In the genomic region with DNA sequence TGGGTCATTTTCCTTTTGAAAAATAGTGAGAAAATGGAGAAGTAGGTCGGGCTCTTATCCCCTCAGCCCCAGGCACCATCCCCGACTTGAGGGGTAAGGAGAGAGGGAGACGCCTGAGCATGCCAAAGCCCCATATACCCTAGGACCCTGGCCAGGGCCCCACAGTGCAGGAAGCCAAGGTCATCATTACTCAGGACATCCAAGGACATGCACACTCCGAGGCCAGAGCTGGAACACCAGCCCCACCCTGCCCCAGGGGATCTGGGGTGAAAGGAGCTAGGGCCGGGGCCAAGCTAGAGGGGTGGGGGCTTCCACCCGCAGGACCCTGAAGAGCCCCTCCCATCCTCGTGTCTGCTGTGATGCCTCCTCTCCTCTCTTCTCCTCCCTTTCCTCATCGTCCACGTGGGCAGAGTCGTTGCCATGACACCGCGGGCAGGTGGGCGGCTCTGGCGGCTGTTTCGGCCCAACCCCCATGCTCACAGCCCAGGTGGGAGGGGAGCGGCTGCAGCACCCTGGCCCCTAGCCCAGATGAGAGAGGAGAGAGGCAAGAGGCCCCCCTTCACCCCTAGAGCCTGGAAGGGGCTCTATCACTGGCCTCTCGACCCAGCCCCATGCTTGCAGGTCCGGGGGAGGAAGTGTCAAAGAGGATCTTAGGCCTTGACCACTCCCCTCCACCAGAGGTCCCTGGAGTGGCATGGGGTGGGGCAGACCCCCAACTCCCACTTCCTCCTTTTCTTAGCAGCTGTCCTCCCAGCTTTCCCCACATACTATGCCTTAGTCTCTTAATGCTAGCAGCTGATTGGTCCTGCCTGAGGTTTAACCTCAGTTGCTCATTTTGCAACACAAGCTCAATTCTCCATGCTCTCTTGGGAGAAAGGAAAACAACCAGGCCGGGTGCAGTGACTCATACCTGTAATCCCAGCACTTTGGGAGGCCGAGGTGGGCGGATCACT, we compare ENCODE assay signal across 9 cellular contexts. TPM values are rescaled to one million over a fixed set of nuclear protein-coding genes. Genes with fewer than 3 reads are reported as not detected.
DNase-seq lines count a peak whose midpoint lies in the region; ATAC-seq and TF ChIP-seq lines count a peak whose summit lies in the region.
"Had no signal": no experiment of that assay in that cellular context is flagged by ENCODE, and none has a peak within 500 bp of the region (broad histone marks: within the 10 kb centered on the region; RNA-seq: fewer than 3 reads in every experiment).

No MANE protein-coding gene starts in this region.

- ATAC-seq in GM19351 (IDR thresholded peaks at IDR 0.05; ENCODE audit: unreplicated experiment) (no peak), HG03460 (IDR thresholded peaks at IDR 0.05; ENCODE audit: unreplicated experiment) (no peak), GM18520 (IDR thresholded peaks at IDR 0.05; ENCODE audit: unreplicated experiment) (no peak)

- peaks cover 23% of the 10 kb centered on the region for H3K27me3 Mint-ChIP-seq in endodermal cell (ENCODE audit: insufficient read depth)

- no peak overlapping the region for H3K9ac ChIP-seq in endodermal cell (ENCODE audit: extremely low read depth, low read length, poor library complexity, severe bottlenecking)

- TF ChIP-seq CTCF in endodermal cell (conservative IDR thresholded peaks at IDR 0.05): peak; percentile 45

- H3K9me3 ChIP-seq in endodermal cell (ENCODE audit: control insufficient read depth, low read length): no peaks in the 10 kb centered on the region

- no peaks in the 10 kb centered on the region for H3K36me3 ChIP-seq in endodermal cell (ENCODE audit: control insufficient read depth, insufficient read depth, low read length)

- H3K27me3 ChIP-seq in endodermal cell (ENCODE audit: control insufficient read depth, insufficient read depth, low read length, poor library complexity, severe bottlenecking): peaks cover 13% of the 10 kb centered on the region

- no peaks in the 10 kb centered on the region for H3K4me1 ChIP-seq in endodermal cell (ENCODE audit: control insufficient read depth, insufficient read depth, low read length)

- no peak overlapping the region for H3K27ac Mint-ChIP-seq in endodermal cell
- H3K27ac Mint-ChIP-seq: nephron had no signal

- H3K4me3 ChIP-seq in endodermal cell (ENCODE audit: low read length): no peak overlapping the region

- no peak overlapping the region for H3K4me3 Mint-ChIP-seq in endodermal cell
- H3K4me3 Mint-ChIP-seq: nephron had no signal

- no peaks in the 10 kb centered on the region for H3K9me3 Mint-ChIP-seq in endodermal cell
- H3K9me3 Mint-ChIP-seq: nephron had no signal

- H3K27ac ChIP-seq in endodermal cell (ENCODE audit: low read depth, low read length): no peak overlapping the region

- peak; percentile 27 for DNase-seq in NCI-H2196 (lab: John Stamatoyannopoulos, UW; ENCODE audit: unreplicated experiment)
- DNase-seq in NCI-H2196 treated with DMSO at 0.1 percent for 48 hours (lab: John Stamatoyannopoulos, UW; ENCODE audit: unreplicated experiment): no peak
- peak; percentile 23 for DNase-seq in NCI-H128 (lab: John Stamatoyannopoulos, UW; ENCODE audit: unreplicated experiment)
- peak; percentile 86 for DNase-seq in endodermal cell
- DNase-seq in putamen (ENCODE audit: low spot score): peak; percentile 61

- no peaks in the 10 kb centered on the region for H3K36me3 Mint-ChIP-seq in endodermal cell (ENCODE audit: low read depth)

- peaks cover 2% of the 10 kb centered on the region for H3K4me1 Mint-ChIP-seq in endodermal cell
- H3K4me1 Mint-ChIP-seq: nephron had no signal

- 20 to 60% methylated on average over 2 to 21 of the region's 21 CpGs for WGBS in endodermal cell (ENCODE audit: insufficient coverage in 1 of 2, insufficient read length in 1 of 2), 2 experiments

RNA-seq across cellular contexts. Expression of gene DLGAP3, which starts 10.6 kb away (rescaled TPM):
- 1 to 10 TPM; 4.4 to 4.6 TPM for total RNA-seq in endodermal cell
- 1.7 TPM for polyA plus RNA-seq in endodermal cell (2013, experiment 1 of 2)
- polyA plus RNA-seq in endodermal cell (2013, experiment 2 of 2): 1.2 TPM

RNA-seq across cellular contexts. Expression of gene SMIM12, which starts 59.3 kb away (rescaled TPM):
- 10 to 100 TPM; 43.0 to 47.6 TPM for total RNA-seq in endodermal cell
- 29.8 TPM for polyA plus RNA-seq in endodermal cell (2013, experiment 1 of 2)
- 31.3 TPM for polyA plus RNA-seq in endodermal cell (2013, experiment 2 of 2)
